In genomic region chr17:50883850-50884291, GRCh38 we compare ENCODE assay signal across 12 cellular contexts. TPM values are rescaled to one million over a fixed set of nuclear protein-coding genes. Genes with fewer than 3 reads are reported as not detected.
DNase-seq lines count a peak whose midpoint lies in the region; ATAC-seq and TF ChIP-seq lines count a peak whose summit lies in the region.
"Had no signal": no experiment of that assay in that cellular context is flagged by ENCODE, and none has a peak within 500 bp of the region (broad histone marks: within the 10 kb centered on the region; RNA-seq: fewer than 3 reads in every experiment).

No MANE protein-coding gene starts in this region.

- H3K27ac Mint-ChIP-seq in CD14-positive monocyte, result peak overlapping the region; percentile 58 to 89 (median 84)
- no peak overlapping the region for H3K27ac Mint-ChIP-seq in WTC11
- peak overlapping the region; percentile 87 for H3K27ac Mint-ChIP-seq in mesothelial cell of epicardium
- H3K27ac Mint-ChIP-seq: activated T-helper 2 cell treated with anti-CD3 and anti-CD28 coated beads, Interferon-gamma antibody, Interleukin-2, Interleukin-4, amounts not matched to agents 10 μg/mL and 5 μg/mL and 100 μg/mL, durations not matched to agents 14 hours and 24 hours and 36 hours had no signal

- H3K36me3 ChIP-seq in adrenal gland (replicated peaks in 1 of 2), result no peaks in the 10 kb centered on the region

- peak; percentile 71 for DNase-seq in CD14-positive monocyte (ENCODE audit: low spot score)
- DNase-seq in KBM-7, result peak; percentile 79
- no peak for DNase-seq in WTC11 (ENCODE audit: low spot score)
- DNase-seq in mesothelial cell of epicardium (ENCODE audit: low spot score in 2 of 2, unreplicated experiment in 2 of 2), result no peak
- no peak for DNase-seq in NCI-H524 treated with DMSO at 0.1 percent for 48 hours (lab: John Stamatoyannopoulos, UW)
- no peak for DNase-seq in cerebellum (ENCODE audit: low spot score)
- no peak for DNase-seq in adrenal gland

- in situ Hi-C loops in KBM-7 (cut with MboI; ENCODE audit: low pct_unique_long_range_greater_than_20kb, low sequenced_read_pairs), result no loop called here

- CTCF ChIA-PET in WTC11 (lab: Charles Lee), result interaction anchor here (1.5 to 2.2 kb wide), 2 partner anchors 32 to 73 kb away, joined by 4 to 5 read pairs; no protein-coding TSS in a partner anchor

- no peak overlapping the region for H3K4me3 ChIP-seq in adrenal gland
- H3K4me3 ChIP-seq: SK-N-MC had no signal

- no peaks in the 10 kb centered on the region for H3K36me3 Mint-ChIP-seq in CD14-positive monocyte
- H3K36me3 Mint-ChIP-seq in WTC11, result peaks cover 4% of the 10 kb centered on the region
- no peaks in the 10 kb centered on the region for H3K36me3 Mint-ChIP-seq in mesothelial cell of epicardium

- no peak overlapping the region for H3K4me3 Mint-ChIP-seq in CD14-positive monocyte
- no peak overlapping the region for H3K4me3 Mint-ChIP-seq in WTC11
- H3K4me3 Mint-ChIP-seq in mesothelial cell of epicardium, result no peak overlapping the region

- H3K4me1 ChIP-seq in adrenal gland (replicated peaks in 1 of 2), result no peaks in the 10 kb centered on the region

- H3K27me3 Mint-ChIP-seq in CD14-positive monocyte (ENCODE audit: low read depth in 3 of 3), result peaks cover 0 to 2% (median 1%) of the 10 kb centered on the region in 3 donors
- H3K27me3 Mint-ChIP-seq in WTC11 (ENCODE audit: low read depth), result no peaks in the 10 kb centered on the region; the same call in 1 of the 2 replicates
- H3K27me3 Mint-ChIP-seq in mesothelial cell of epicardium (ENCODE audit: low read depth), result no peaks in the 10 kb centered on the region

- ATAC-seq in WTC11 (no peak), HG03045 (IDR thresholded peaks at IDR 0.05; ENCODE audit: unreplicated experiment) (no peak)

- no peaks in the 10 kb centered on the region for H3K27me3 ChIP-seq in adrenal gland

- POLR2A ChIA-PET in WTC11 (lab: Charles Lee), result interaction anchor here (0.6 to 1.7 kb wide), 3 partner anchors 18 to 135 kb away, joined by 4 to 5 read pairs (median 5); partner anchors contain the start of gene TOB1

- H3K4me1 Mint-ChIP-seq in CD14-positive monocyte (peaks cover 22% of the 10 kb centered on the region), WTC11 (peaks cover 19% of the 10 kb centered on the region), mesothelial cell of epicardium (peaks cover 19% of the 10 kb centered on the region)

- peaks cover 0 to 11% (median 4%) of the 10 kb centered on the region in 7 donors for H3K9me3 Mint-ChIP-seq in CD14-positive monocyte
- peaks cover 4% of the 10 kb centered on the region for H3K9me3 Mint-ChIP-seq in WTC11
- peaks cover 6% of the 10 kb centered on the region for H3K9me3 Mint-ChIP-seq in mesothelial cell of epicardium
- H3K9me3 Mint-ChIP-seq: activated T-helper 2 cell treated with anti-CD3 and anti-CD28 coated beads, Interferon-gamma antibody, Interleukin-2, Interleukin-4, amounts not matched to agents 10 μg/mL and 5 μg/mL and 100 μg/mL, durations not matched to agents 14 hours and 24 hours and 36 hours had no signal

- H3K27ac ChIP-seq in adrenal gland, result peak overlapping the region in 1 of 5 donors; percentile 34
- H3K27ac ChIP-seq: SK-N-MC had no signal

- TF ChIP-seq POLR2A in adrenal gland (IDR thresholded peaks at IDR 0.05), result no peak

- no peak for TF ChIP-seq CTCF in CD14-positive monocyte (IDR thresholded peaks at IDR 0.05)
- TF ChIP-seq CTCF in WTC11 (IDR thresholded peaks at IDR 0.05), result no peak
- TF ChIP-seq CTCF in mesothelial cell of epicardium (IDR thresholded peaks at IDR 0.05; ENCODE audit: unreplicated experiment), result no peak
- TF ChIP-seq CTCF in adrenal gland (IDR thresholded peaks at IDR 0.05), result no peak

- no peaks in the 10 kb centered on the region for H3K9me3 ChIP-seq in adrenal gland (replicated peaks in 1 of 3)

- WGBS in adrenal gland, 4 donors, result 72 to 82% (median 78%) methylated on average over 3 of the region's 3 CpGs

- intact Hi-C loops in CD14-positive monocyte (cut with micrococcal nuclease), result no loop called here
- intact Hi-C loops in adrenal gland (cut with DNase I), result no loop called here

TF ChIP-seq in WTC11, 78 proteins besides CTCF, POLR2A, EP300 and RAD21:
- TF ChIP-seq ZNF121 (CRISPR knock-in tag; IDR thresholded peaks at IDR 0.05) (peak; percentile 48; the same call in 1 of the 2 replicates), NR3C1 (CRISPR knock-in tag; conservative IDR thresholded peaks at IDR 0.05; ENCODE audit: low read depth) (no peak)

RNA-seq across cellular contexts. Expression of gene TOB1, which starts 17.7 kb away (rescaled TPM):
- polyA plus RNA-seq in CD14-positive monocyte (10 to 100 TPM; 18.5 to 41.0 TPM), adrenal gland (10 to 100 TPM; 42.9 to 75.4 (median 49.3) TPM)
- total RNA-seq in WTC11 (2021) (33.5 to 37.9 TPM (median 36.0 TPM) in 3 replicates), mesothelial cell of epicardium (29.4 to 34.7 TPM (median 32.0 TPM) in 3 replicates), cerebellum (13.0 TPM), adrenal gland (100 to 1,000 TPM in 4 of 8 donors, 10 to 100 TPM in 4; 29.0 to 332 (median 98.7) TPM)

RNA-seq across cellular contexts. Expression of gene WFIKKN2, which starts 48.5 kb away (rescaled TPM):
- polyA plus RNA-seq in CD14-positive monocyte, result not detected
- 0.07 to 0.11 TPM (median 0.09 TPM) in 3 replicates for total RNA-seq in WTC11 (2021)
- total RNA-seq in mesothelial cell of epicardium, result 0.42 to 0.68 TPM (median 0.60 TPM) in 3 replicates
- 6.3 TPM for total RNA-seq in cerebellum
- 1 to 10 TPM in 7 of 8 donors, under 1 TPM in 1; 0.95 to 2.0 (median 1.4) TPM for total RNA-seq in adrenal gland
- polyA plus RNA-seq in adrenal gland, result 1 to 10 TPM in 2 of 3 donors, under 1 TPM in 1; 0.81 to 1.4 (median 1.4) TPM
- total RNA-seq: activated T-helper 2 cell treated with anti-CD3 and anti-CD28 coated beads, Interferon-gamma antibody, Interleukin-2, Interleukin-4, amounts not matched to agents 10 μg/mL and 5 μg/mL and 100 μg/mL, durations not matched to agents 14 hours and 24 hours and 36 hours; LHCN-M2; mononuclear cell had no signal

Comparison
In these comparisons a context has a peak if more than half of its experiments do, and no peak if none do; other contexts are left out.
1. DNase-seq: peak in CD14-positive monocyte (single experiment) and KBM-7 (single experiment); none in WTC11 (single experiment), mesothelial cell of epicardium (0 of 2), NCI-H524 treated with DMSO at 0.1 percent for 48 hours (single experiment), cerebellum (single experiment) and adrenal gland (0 of 7).